In genomic region chr19:35195822-35196221, GRCh38 we compare ENCODE assay signal across 20 cellular contexts. TPM values are rescaled to one million over a fixed set of nuclear protein-coding genes. Genes with fewer than 3 reads are reported as not detected.
DNase-seq lines count a peak whose midpoint lies in the region; ATAC-seq and TF ChIP-seq lines count a peak whose summit lies in the region.
"Had no signal": no experiment of that assay in that cellular context is flagged by ENCODE, and none has a peak within 500 bp of the region (broad histone marks: within the 10 kb centered on the region; RNA-seq: fewer than 3 reads in every experiment).

No MANE protein-coding gene starts in this region.

- H3K36me3 Mint-ChIP-seq in HFFc6 (ENCODE audit: low read depth): no peaks in the 10 kb centered on the region
- H3K36me3 Mint-ChIP-seq: activated CD4-positive, alpha-beta memory T cell treated with anti-CD3 and anti-CD28 coated beads for 36 hours had no signal

- no peak overlapping the region for H3K4me3 Mint-ChIP-seq in HFFc6
- H3K4me3 Mint-ChIP-seq: activated CD4-positive, alpha-beta memory T cell treated with anti-CD3 and anti-CD28 coated beads for 36 hours; T-helper 1 cell treated with Interleukin-12 subunit alpha and Interleukin-12 subunit beta and Interleukin-4 antibody, amounts not matched to agents 30 μg/mL and 1 μg/mL, for 36 hours had no signal

- TF ChIP-seq CTCF in BJ (IDR thresholded peaks at IDR 0.05; ENCODE audit: insufficient read depth, low read depth, low read length) (no peak), HFFc6 (IDR thresholded peaks at IDR 0.05) (no peak), gastroesophageal sphincter (IDR thresholded peaks at IDR 0.05) (no peak)

- H3K27ac ChIP-seq in gastroesophageal sphincter: no peak overlapping the region
- H3K27ac ChIP-seq: cardiac muscle cell, dorsolateral prefrontal cortex, esophagus muscularis mucosa, psoas muscle had no signal

- peaks cover 19% of the 10 kb centered on the region for H3K4me1 Mint-ChIP-seq in HFFc6 (ENCODE audit: low read depth)

- no peak for TF ChIP-seq POLR2A in gastroesophageal sphincter (IDR thresholded peaks at IDR 0.05)

- H3K9me3 Mint-ChIP-seq in HFFc6: no peaks in the 10 kb centered on the region
- H3K9me3 Mint-ChIP-seq: activated CD4-positive, alpha-beta memory T cell treated with anti-CD3 and anti-CD28 coated beads for 36 hours had no signal

- peaks cover 2% of the 10 kb centered on the region for H3K27me3 ChIP-seq in BJ (ENCODE audit: control insufficient read depth, insufficient read depth, low read length)
- H3K27me3 ChIP-seq in gastroesophageal sphincter: peaks cover 56% of the 10 kb centered on the region
- H3K27me3 ChIP-seq: cardiac muscle cell had no signal

- H3K4me3 ChIP-seq in BJ (ENCODE audit: low read depth, low read length) (no peak overlapping the region), gastroesophageal sphincter (no peak overlapping the region)
- H3K4me3 ChIP-seq: cardiac muscle cell, dorsolateral prefrontal cortex, esophagus muscularis mucosa, psoas muscle had no signal

- POLR2A ChIA-PET in BJ (lab: Charles Lee): no interaction called here

- TF ChIP-seq EP300 in gastroesophageal sphincter (IDR thresholded peaks at IDR 0.05): no peak

- DNase-seq in BJ (ENCODE audit: low read depth): peak; percentile 10
- DNase-seq in HFFc6: peak; percentile 46
- peak; percentile 40 for DNase-seq in kidney glomerular epithelial cell (lab: John Stamatoyannopoulos, UW)
- DNase-seq in GM19240 (ENCODE audit: insufficient read length, low spot score): no peak
- DNase-seq: activated CD4-positive, alpha-beta memory T cell treated with anti-CD3 and anti-CD28 coated beads for 36 hours; dorsolateral prefrontal cortex; GDM1; NCI-H1105; NCI-H2107; NCI-H526 treated with DMSO at 0.1 percent for 48 hours; psoas muscle; SHP77 treated with DMSO at 0.1 percent for 48 hours had no signal

- 29 to 56% methylated on average over 1 to 2 of the region's 2 CpGs for WGBS in gastroesophageal sphincter (ENCODE audit: low coverage in 1 of 2), 2 donors

- no peaks in the 10 kb centered on the region for H3K36me3 ChIP-seq in BJ (ENCODE audit: control insufficient read depth, insufficient read depth, low read length)
- no peaks in the 10 kb centered on the region for H3K36me3 ChIP-seq in gastroesophageal sphincter
- H3K36me3 ChIP-seq: cardiac muscle cell, esophagus muscularis mucosa had no signal

- H3K27me3 Mint-ChIP-seq in HFFc6 (ENCODE audit: insufficient read depth): peaks cover 21% of the 10 kb centered on the region
- H3K27me3 Mint-ChIP-seq: activated CD4-positive, alpha-beta memory T cell treated with anti-CD3 and anti-CD28 coated beads for 36 hours had no signal

- no peak overlapping the region for H3K27ac Mint-ChIP-seq in HFFc6
- H3K27ac Mint-ChIP-seq: activated CD4-positive, alpha-beta memory T cell treated with anti-CD3 and anti-CD28 coated beads for 36 hours; T-helper 1 cell treated with Interleukin-12 subunit alpha and Interleukin-12 subunit beta and Interleukin-4 antibody, amounts not matched to agents 30 μg/mL and 1 μg/mL, for 36 hours had no signal

- no peaks in the 10 kb centered on the region for H3K4me1 ChIP-seq in gastroesophageal sphincter
- H3K4me1 ChIP-seq: esophagus muscularis mucosa, psoas muscle had no signal

- CTCF ChIA-PET in BJ (lab: Yijun Ruan, JAX): interaction anchor here (0.9 to 1.5 kb wide), 3 partner anchors 10 to 54 kb away, joined by 3 to 4 read pairs (median 3); no protein-coding TSS in a partner anchor

- ATAC-seq in GM21423 (IDR thresholded peaks at IDR 0.05; ENCODE audit: unreplicated experiment) (no peak), gastroesophageal sphincter (no peak)
- ATAC-seq: HCT116, psoas muscle had no signal

- H3K9me3 ChIP-seq in gastroesophageal sphincter: no peaks in the 10 kb centered on the region
- H3K9me3 ChIP-seq: esophagus muscularis mucosa had no signal

RNA-seq across cellular contexts. Expression of gene FAM187B, which starts 32.7 kb away (rescaled TPM):
- polyA plus RNA-seq in BJ (2011; rRNA removed): not detected in 2 replicates
- not detected in 2 replicates for polyA minus RNA-seq in BJ (2011; rRNA and poly(A)+ RNA removed)
- not detected for total RNA-seq in HFFc6 (2021; fragmentation: NEBNext Ultra II Directional; extraction: Animal tissue kit (Norgen Biotek cat#: 25700))
- total RNA-seq in gastroesophageal sphincter: not detected
- total RNA-seq: cardiac muscle cell, esophagus muscularis mucosa, psoas muscle had no signal
- polyA plus RNA-seq: cardiac muscle cell, keratinocyte, neural cell had no signal

RNA-seq across cellular contexts. Expression of gene FXYD5, which starts 41.3 kb away (rescaled TPM):
- 248 and 332 TPM in 2 replicates for polyA plus RNA-seq in BJ (2011; rRNA removed)
- 323 and 327 TPM in 2 replicates for polyA minus RNA-seq in BJ (2011; rRNA and poly(A)+ RNA removed)
- 100 to 1,000 TPM; 317 to 417 (median 353) TPM for total RNA-seq in HFFc6 (2021; fragmentation: NEBNext Ultra II Directional; extraction: Animal tissue kit (Norgen Biotek cat#: 25700))
- 10 to 100 TPM; 18.8 to 42.5 (median 33.0) TPM for total RNA-seq in gastroesophageal sphincter
- polyA plus RNA-seq: neural cell had no signal

RNA-seq across cellular contexts. Expression of gene FXYD7, which starts 52.8 kb away (rescaled TPM):
- 0.10 TPM in 1 of 2 replicates, not detected in the other for polyA plus RNA-seq in BJ (2011; rRNA removed)
- polyA minus RNA-seq in BJ (2011; rRNA and poly(A)+ RNA removed): not detected in 2 replicates
- under 1 TPM in 3 of 6 experiments, not detected in 3; 0.32 to 0.87 (median 0.68) TPM for total RNA-seq in HFFc6 (2021; fragmentation: NEBNext Ultra II Directional; extraction: Animal tissue kit (Norgen Biotek cat#: 25700))
- total RNA-seq in gastroesophageal sphincter: not detected
- polyA plus RNA-seq: keratinocyte had no signal

RNA-seq across cellular contexts. Expression of gene LSR, which starts 53.0 kb away (rescaled TPM):
- 0.42 and 0.53 TPM in 2 replicates for polyA plus RNA-seq in BJ (2011; rRNA removed)
- 0.19 TPM in 1 of 2 replicates, not detected in the other for polyA minus RNA-seq in BJ (2011; rRNA and poly(A)+ RNA removed)
- total RNA-seq in HFFc6 (2021; fragmentation: NEBNext Ultra II Directional; extraction: Animal tissue kit (Norgen Biotek cat#: 25700)): 1 to 10 TPM; 1.7 to 3.3 (median 2.3) TPM
- 1 to 10 TPM; 3.3 to 6.6 (median 5.2) TPM for total RNA-seq in gastroesophageal sphincter
- polyA plus RNA-seq: neural cell had no signal

RNA-seq across cellular contexts. Expression of gene FXYD1, which starts 57.2 kb away (rescaled TPM):
- 3.8 and 4.0 TPM in 2 replicates for polyA plus RNA-seq in BJ (2011; rRNA removed)
- polyA minus RNA-seq in BJ (2011; rRNA and poly(A)+ RNA removed): 1.8 and 2.3 TPM in 2 replicates
- total RNA-seq in HFFc6 (2021; fragmentation: NEBNext Ultra II Directional; extraction: Animal tissue kit (Norgen Biotek cat#: 25700)): 1 to 10 TPM in 4 of 6 experiments, under 1 TPM in 1, not detected in 1; 0.92 to 2.7 (median 2.1) TPM
- total RNA-seq in gastroesophageal sphincter: 100 to 1,000 TPM in 1 of 4 donors, 10 to 100 TPM in 3; 42.8 to 140 (median 52.7) TPM
- polyA plus RNA-seq: neural cell had no signal

Comparison
In these comparisons a context has a peak if more than half of its experiments do, and no peak if none do; other contexts are left out.
1. RNA of gene FXYD5, which starts 41.3 kb away (total RNA-seq): 317 to 417 TPM in HFFc6; 18.8 to 42.5 TPM in gastroesophageal sphincter; every median in the first group is over 4 times any median in the second.